14 cellular contexts compared by ENCODE assay signal in the genomic region with DNA sequence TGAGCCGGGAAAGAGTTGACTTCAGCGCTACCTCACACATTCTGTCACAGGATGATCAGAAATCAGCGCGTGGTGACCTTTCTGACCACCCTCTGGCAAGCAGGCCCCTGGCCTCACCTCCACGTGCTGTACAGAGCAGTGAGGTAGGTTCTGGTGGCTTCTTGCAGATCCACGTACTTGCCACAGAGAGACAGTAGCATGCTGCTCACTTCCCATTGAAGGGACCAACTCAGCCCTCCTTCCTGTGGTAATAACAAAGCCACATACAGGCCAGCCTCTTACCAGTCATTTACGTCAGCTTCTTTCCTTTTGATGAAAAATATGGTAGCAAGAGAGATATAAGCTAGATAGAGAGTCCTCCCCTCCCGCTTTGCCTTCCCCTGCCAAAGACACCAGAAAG.
A peak's percentile ranks its signal among the peaks of the same experiment; 100 is the strongest.
DNase-seq lines count a peak whose midpoint lies in the region; ATAC-seq and TF ChIP-seq lines count a peak whose summit lies in the region.
"Had no signal": no experiment of that assay in that cellular context is flagged by ENCODE, and none has a peak within 500 bp of the region (broad histone marks: within the 10 kb centered on the region; RNA-seq: fewer than 3 reads in every experiment).

No MANE protein-coding gene starts in this region.

- 79% methylated on average over 8 of the region's 8 CpGs for WGBS in sigmoid colon, 2 donors

- no peak for TF ChIP-seq POLR2A in sigmoid colon (IDR thresholded peaks at IDR 0.05)

- no peaks in the 10 kb centered on the region for H3K27me3 ChIP-seq in sigmoid colon
- H3K27me3 ChIP-seq: ascending aorta, BLaER1, hepatocyte, tibial nerve had no signal

- no peaks in the 10 kb centered on the region for H3K36me3 ChIP-seq in sigmoid colon
- H3K36me3 ChIP-seq: ascending aorta, BLaER1, tibial nerve had no signal

- peaks cover 0 to 34% (median 17%) of the 10 kb centered on the region in 4 donors for H3K4me1 ChIP-seq in sigmoid colon
- H3K4me1 ChIP-seq: ascending aorta, tibial nerve had no signal

- H3K9me3 ChIP-seq in sigmoid colon, result no peaks in the 10 kb centered on the region
- H3K9me3 ChIP-seq: ascending aorta, BLaER1, tibial nerve had no signal

- no peak overlapping the region for H3K4me3 ChIP-seq in Jurkat, Clone E6-1 (ENCODE audit: low read length)
- no peak overlapping the region for H3K4me3 ChIP-seq in sigmoid colon
- H3K4me3 ChIP-seq: ascending aorta, BLaER1, hepatocyte, PC-9, tibial nerve had no signal

- H3K4me1 Mint-ChIP-seq in activated CD8-positive, alpha-beta T cell treated with anti-CD3 and anti-CD28 coated beads for 36 hours (ENCODE audit: low read depth), result peaks cover 14% of the 10 kb centered on the region

- H3K27ac ChIP-seq in 22Rv1, result peak overlapping the region; percentile 32
- peak overlapping the region in 1 of 4 donors; percentile 41 for H3K27ac ChIP-seq in sigmoid colon
- H3K27ac ChIP-seq: ascending aorta, BLaER1, hepatocyte, PC-9, tibial nerve had no signal

- POLR2A ChIA-PET in activated CD8-positive, alpha-beta T cell treated with anti-CD3 and anti-CD28 coated beads for 36 hours (lab: Charles Lee), result no interaction called here

- ATAC-seq in activated CD8-positive, alpha-beta T cell treated with anti-CD3 and anti-CD28 coated beads for 36 hours, result peak; percentile 99
- ATAC-seq in esophagus mucosa, result peak; percentile 15
- no peak for ATAC-seq in GM18519 (IDR thresholded peaks at IDR 0.05; ENCODE audit: low FRiP score, unreplicated experiment)
- no peak for ATAC-seq in GM21576 (IDR thresholded peaks at IDR 0.05; ENCODE audit: unreplicated experiment)

- no peak for TF ChIP-seq EP300 in sigmoid colon (IDR thresholded peaks at IDR 0.05)

- intact Hi-C loops in activated CD8-positive, alpha-beta T cell treated with anti-CD3 and anti-CD28 coated beads for 36 hours (cut with micrococcal nuclease), result loop anchor here (5.0 kb wide), 1 partner anchor 310 kb away; no protein-coding TSS in a partner anchor
- intact Hi-C loops in sigmoid colon (cut with DNase I), result no loop called here

- CTCF ChIA-PET in activated CD8-positive, alpha-beta T cell treated with anti-CD3 and anti-CD28 coated beads for 36 hours (lab: Charles Lee), result interaction anchor here (0.6 to 3.9 kb wide), 11 partner anchors 12 to 310 kb away, joined by 3 to 23 read pairs (median 3); no protein-coding TSS in a partner anchor

- H3K4me3 Mint-ChIP-seq in activated CD8-positive, alpha-beta T cell treated with anti-CD3 and anti-CD28 coated beads for 36 hours, result no peak overlapping the region

- H3K9me3 Mint-ChIP-seq in activated CD8-positive, alpha-beta T cell treated with anti-CD3 and anti-CD28 coated beads for 36 hours, result no peaks in the 10 kb centered on the region

- H3K27ac Mint-ChIP-seq in activated CD8-positive, alpha-beta T cell treated with anti-CD3 and anti-CD28 coated beads for 36 hours, result peak overlapping the region; percentile 36

- peak; percentile 14 for DNase-seq in Jurkat, Clone E6-1 (ENCODE audit: low read depth, low spot score)
- DNase-seq in activated CD8-positive, alpha-beta T cell treated with anti-CD3 and anti-CD28 coated beads for 36 hours, result peak; percentile 71
- no peak for DNase-seq in NCI-H187 (lab: John Stamatoyannopoulos, UW)
- no peak for DNase-seq in sigmoid colon
- DNase-seq: NCI-H2081 treated with DMSO at 0.1 percent for 48 hours, PC-9 had no signal

- H3K36me3 Mint-ChIP-seq in activated CD8-positive, alpha-beta T cell treated with anti-CD3 and anti-CD28 coated beads for 36 hours (ENCODE audit: low read depth), result no peaks in the 10 kb centered on the region

- H3K27me3 Mint-ChIP-seq in activated CD8-positive, alpha-beta T cell treated with anti-CD3 and anti-CD28 coated beads for 36 hours, result peaks cover 3% of the 10 kb centered on the region

- TF ChIP-seq CTCF in 22Rv1 (IDR thresholded peaks at IDR 0.05), result no peak
- TF ChIP-seq CTCF in activated CD8-positive, alpha-beta T cell treated with anti-CD3 and anti-CD28 coated beads for 36 hours (IDR thresholded peaks at IDR 0.05), result no peak
- no peak for TF ChIP-seq CTCF in sigmoid colon (IDR thresholded peaks at IDR 0.05)

Comparison
In these comparisons a context has a peak if more than half of its experiments do, and no peak if none do; other contexts are left out.
1. DNase-seq: peak in Jurkat, Clone E6-1 (single experiment) and activated CD8-positive, alpha-beta T cell treated with anti-CD3 and anti-CD28 coated beads for 36 hours (single experiment); none in NCI-H187 (0 of 2) and sigmoid colon (single experiment).
2. ATAC-seq: peak in activated CD8-positive, alpha-beta T cell treated with anti-CD3 and anti-CD28 coated beads for 36 hours (single experiment) and esophagus mucosa (single experiment); none in GM18519 (single experiment) and GM21576 (single experiment).